In genomic region chr14:51605575-51605974, GRCh38 we compare ENCODE assay signal across 20 cellular contexts. TPM values are rescaled to one million over a fixed set of nuclear protein-coding genes. Genes with fewer than 3 reads are reported as not detected.
DNase-seq lines count a peak whose midpoint lies in the region; ATAC-seq and TF ChIP-seq lines count a peak whose summit lies in the region.
"Had no signal": no experiment of that assay in that cellular context is flagged by ENCODE, and none has a peak within 500 bp of the region (broad histone marks: within the 10 kb centered on the region; RNA-seq: fewer than 3 reads in every experiment).

No MANE protein-coding gene starts in this region.

- dilution Hi-C loops in IMR-90 (cut with HindIII; ENCODE audit: low sequenced_read_pairs, unreplicated experiment) = no loop called here

- H3K79me1 ChIP-seq in IMR-90 (ENCODE audit: low read depth in 1 of 2, low read length in 2 of 2) = peaks cover 8 to 44% of the 10 kb centered on the region in 2 experiments; a peak in 3 of 4 replicates
- peaks cover 2% of the 10 kb centered on the region for H3K79me1 ChIP-seq in mesenchymal stem cell (replicated peaks; ENCODE audit: low read length, poor library complexity, severe bottlenecking)

- no peaks in the 10 kb centered on the region for H4K20me1 ChIP-seq in IMR-90 (ENCODE audit: insufficient read depth, low read length)
- H4K20me1 ChIP-seq in SK-N-SH (ENCODE audit: insufficient read depth) = no peaks in the 10 kb centered on the region
- H4K20me1 ChIP-seq: BLaER1 treated with 17β-estradiol and CSF1 and Interleukin-3, amounts not matched to agents 10 nM and 100 nM had no signal

- H4K8ac ChIP-seq in IMR-90 (ENCODE audit: low read depth in 2 of 2, low read length in 2 of 2) (peak overlapping the region in 1 of 2 experiments; percentile 3; a peak in 1 of 4 replicates), mesenchymal stem cell (ENCODE audit: low read length) (no peak overlapping the region)

- intact Hi-C loops in IMR-90 (cut with micrococcal nuclease) (no loop called here), aorta (cut with DNase I) (no loop called here)

- no peak for TF ChIP-seq CTCF in AG10803 (conservative IDR thresholded peaks at IDR 0.05; ENCODE audit: low read length)
- TF ChIP-seq CTCF in IMR-90 (conservative IDR thresholded peaks at IDR 0.05; ENCODE audit: low read depth, low read length) = no peak
- no peak for TF ChIP-seq CTCF in SK-N-SH (IDR thresholded peaks at IDR 0.05)

- no peak overlapping the region for H3K4me3 ChIP-seq in AG10803 (ENCODE audit: low read length)
- H3K4me3 ChIP-seq in IMR-90 (ENCODE audit: insufficient read depth, low read depth, low read length) = no peak overlapping the region
- no peak overlapping the region for H3K4me3 ChIP-seq in mesenchymal stem cell (ENCODE audit: insufficient read depth in 1 of 2, low read depth in 1 of 2, low read length in 2 of 2)
- no peak overlapping the region for H3K4me3 ChIP-seq in aorta (ENCODE audit: low read length in 2 of 2)
- no peak overlapping the region for H3K4me3 ChIP-seq in effector memory CD4-positive, alpha-beta T cell (ENCODE audit: insufficient read depth, low read depth, low read length, poor library complexity, severe bottlenecking)
- H3K4me3 ChIP-seq in SK-N-SH (ENCODE audit: low read depth in 2 of 2, low read length in 1 of 2) = no peak overlapping the region
- H3K4me3 ChIP-seq: BLaER1 treated with 17β-estradiol and CSF1 and Interleukin-3, amounts not matched to agents 10 nM and 100 nM; GM12878; GM23338 had no signal

- H3K23ac ChIP-seq in IMR-90 (ENCODE audit: low read depth, low read length) (no peak overlapping the region), mesenchymal stem cell (ENCODE audit: low read length in 2 of 2) (no peak overlapping the region)

- no CpG with 5 or more reads among the region's 2 CpGs for WGBS in IMR-90 (ENCODE audit: extremely low coverage in 2 of 2, insufficient read length in 1 of 2), 2 experiments
- WGBS in mesenchymal stem cell = 89% methylated on average over 2 of the region's 2 CpGs
- WGBS in aorta, 2 donors = 89 to 92% methylated on average over 2 of the region's 2 CpGs
- 76% methylated on average over 2 of the region's 2 CpGs for WGBS in SK-N-SH (ENCODE audit: low lambda C conversion rate)

- H2AK9ac ChIP-seq in IMR-90 (replicated peaks; ENCODE audit: low read depth, low read length, poor library complexity) = no peak overlapping the region

- H2AK5ac ChIP-seq in IMR-90 (ENCODE audit: low read depth, low read length) (peak overlapping the region; percentile 65; the same call in 1 of the 2 replicates), mesenchymal stem cell (ENCODE audit: low read length, severe bottlenecking) (peak overlapping the region; percentile 70)

- H3K27ac ChIP-seq in IMR-90 (ENCODE audit: insufficient read depth, low read length) (no peak overlapping the region), mesenchymal stem cell (ENCODE audit: low read length, poor library complexity, severe bottlenecking) (no peak overlapping the region), aorta (ENCODE audit: low read depth in 1 of 2, low read length in 2 of 2) (no peak overlapping the region), SK-N-SH (ENCODE audit: low read depth in 2 of 2, low read length in 1 of 2) (peak overlapping the region in 1 of 2 experiments; percentile 89; a peak in 1 of 4 replicates)
- no peak overlapping the region for H3K27ac ChIP-seq in effector memory CD4-positive, alpha-beta T cell (ENCODE audit: insufficient read depth, low read length, poor library complexity, severe bottlenecking)
- H3K27ac ChIP-seq: 22Rv1; BLaER1 treated with 17β-estradiol and CSF1 and Interleukin-3, amounts not matched to agents 10 nM and 100 nM had no signal

- H3K4ac ChIP-seq in IMR-90 (ENCODE audit: low read depth, low read length) (peak overlapping the region; percentile 58), mesenchymal stem cell (ENCODE audit: low read depth in 1 of 2, low read length in 2 of 2) (peak overlapping the region in 1 of 2 experiments; percentile 67)

- no peak overlapping the region for H3K4me2 ChIP-seq in IMR-90 (ENCODE audit: low read depth, low read length)
- no peak overlapping the region for H3K4me2 ChIP-seq in mesenchymal stem cell (ENCODE audit: low read length, poor library complexity, severe bottlenecking)
- H3K4me2 ChIP-seq in SK-N-SH = no peak overlapping the region
- H3K4me2 ChIP-seq: BLaER1 treated with 17β-estradiol and CSF1 and Interleukin-3, amounts not matched to agents 10 nM and 100 nM; GM23338 had no signal

- POLR2A ChIA-PET in IMR-90 (lab: Charles Lee; ENCODE audit: unreplicated experiment) = no interaction called here
- POLR2A ChIA-PET in SK-N-SH (lab: Yijun Ruan, JAX) = no interaction called here

- H2BK5ac ChIP-seq in IMR-90 (ENCODE audit: low read depth, low read length, poor library complexity, severe bottlenecking) (no peak overlapping the region), mesenchymal stem cell (ENCODE audit: low read depth, low read length, poor library complexity, severe bottlenecking) (no peak overlapping the region)

- H3K79me2 ChIP-seq in SK-N-SH (ENCODE audit: insufficient read depth) = peaks cover 16% of the 10 kb centered on the region; the same call in 1 of the 2 replicates

- H4K5ac ChIP-seq in IMR-90 (ENCODE audit: low read depth, low read length) = peak overlapping the region; percentile 5; the same call in 1 of the 2 replicates

- peak overlapping the region in 1 of 2 experiments; percentile 71 for H2BK12ac ChIP-seq in mesenchymal stem cell (ENCODE audit: low read length in 2 of 2)

- H3K14ac ChIP-seq in IMR-90 (replicated peaks; ENCODE audit: low read depth, low read length) (0 out of 2 replicates have a peak overlapping the region, but pooled peaks have one; percentile 31), mesenchymal stem cell (ENCODE audit: low read length in 2 of 2) (no peak overlapping the region)

- H3K9me2 ChIP-seq in SK-N-SH = no peaks in the 10 kb centered on the region

- H4K91ac ChIP-seq in IMR-90 (ENCODE audit: insufficient read depth, low read depth, low read length) = peak overlapping the region; percentile 29
- no peak overlapping the region for H4K91ac ChIP-seq in mesenchymal stem cell (ENCODE audit: low read length)

- no peak for ATAC-seq in IMR-90 (ENCODE audit: low read depth)
- ATAC-seq in aorta (ENCODE audit: low FRiP score) = no peak
- ATAC-seq: GM12878, GM23338, HCT116 had no signal

- H3K9ac ChIP-seq in IMR-90 (ENCODE audit: low read depth, low read length) = no peak overlapping the region
- H3K9ac ChIP-seq in mesenchymal stem cell (ENCODE audit: low read length) = no peak overlapping the region
- no peak overlapping the region for H3K9ac ChIP-seq in SK-N-SH
- H3K9ac ChIP-seq: BLaER1 treated with 17β-estradiol and CSF1 and Interleukin-3, amounts not matched to agents 10 nM and 100 nM had no signal

- H3K18ac ChIP-seq in IMR-90 (ENCODE audit: low read depth, low read length) (peak overlapping the region; percentile 87; the same call in 1 of the 2 replicates), mesenchymal stem cell (ENCODE audit: low read depth in 1 of 2, low read length in 2 of 2) (peak overlapping the region in 1 of 2 experiments; percentile 48)

- H3K27me3 ChIP-seq in IMR-90 (ENCODE audit: control insufficient read depth, insufficient read depth, low read length) (no peaks in the 10 kb centered on the region), mesenchymal stem cell (ENCODE audit: control insufficient read depth in 1 of 2, insufficient read depth in 1 of 2, low read length in 2 of 2) (no peaks in the 10 kb centered on the region), aorta (ENCODE audit: control insufficient read depth in 1 of 2, insufficient read depth in 2 of 2, low read length in 1 of 2) (no peaks in the 10 kb centered on the region), SK-N-SH (ENCODE audit: insufficient read depth) (no peaks in the 10 kb centered on the region)
- H3K27me3 ChIP-seq in effector memory CD4-positive, alpha-beta T cell (replicated peaks; ENCODE audit: control insufficient read depth, insufficient read depth, low read length, poor library complexity, severe bottlenecking) = no peaks in the 10 kb centered on the region
- H3K27me3 ChIP-seq: BE2C; BLaER1 treated with 17β-estradiol and CSF1 and Interleukin-3, amounts not matched to agents 10 nM and 100 nM had no signal

- H2BK15ac ChIP-seq in IMR-90 (ENCODE audit: low read depth, low read length) (peak overlapping the region; percentile 33; the same call in 1 of the 3 replicates), mesenchymal stem cell (ENCODE audit: low read depth, poor library complexity, severe bottlenecking) (no peak overlapping the region)

- H2BK20ac ChIP-seq in IMR-90 (ENCODE audit: low read depth, low read length) = peak overlapping the region; percentile 44; the same call in 1 of the 2 replicates

- H2AFZ ChIP-seq in IMR-90 (replicated peaks; ENCODE audit: low read length, poor library complexity) = no peak overlapping the region
- no peak overlapping the region for H2AFZ ChIP-seq in mesenchymal stem cell (ENCODE audit: low read depth, low read length)
- no peak overlapping the region for H2AFZ ChIP-seq in SK-N-SH (ENCODE audit: low read depth)
- H2AFZ ChIP-seq: GM23338 had no signal

- H3K9me3 ChIP-seq in IMR-90 (ENCODE audit: control insufficient read depth, insufficient read depth, low read length) (no peaks in the 10 kb centered on the region), mesenchymal stem cell (ENCODE audit: control insufficient read depth, low read length) (no peaks in the 10 kb centered on the region), aorta (ENCODE audit: control insufficient read depth, low read length) (no peaks in the 10 kb centered on the region), SK-N-SH (no peaks in the 10 kb centered on the region)
- no peaks in the 10 kb centered on the region for H3K9me3 ChIP-seq in effector memory CD4-positive, alpha-beta T cell (ENCODE audit: control insufficient read depth, low read length)
- H3K9me3 ChIP-seq: BE2C; BLaER1 treated with 17β-estradiol and CSF1 and Interleukin-3, amounts not matched to agents 10 nM and 100 nM had no signal

- TF ChIP-seq RAD21 in IMR-90 (IDR thresholded peaks at IDR 0.05; ENCODE audit: low read length) (no peak), SK-N-SH (IDR thresholded peaks at IDR 0.05; ENCODE audit: low read length) (no peak)

- BruUV-seq in IMR-90 (replicated peaks; lab: Mats Ljungman, UMichigan) = no TSS peak

- peaks cover 55% of the 10 kb centered on the region for H3F3A ChIP-seq in SK-N-SH (replicated peaks; ENCODE audit: insufficient read depth)

- H2BK120ac ChIP-seq in IMR-90 (ENCODE audit: low read depth, low read length) (peak overlapping the region; percentile 68), mesenchymal stem cell (ENCODE audit: low read depth, low read length) (no peak overlapping the region)

- H3K4me1 ChIP-seq in IMR-90 (ENCODE audit: control insufficient read depth, insufficient read depth, low read length) (peaks cover 21% of the 10 kb centered on the region), mesenchymal stem cell (ENCODE audit: control insufficient read depth, insufficient read depth, low read depth, low read length) (peaks cover 10% of the 10 kb centered on the region), aorta (ENCODE audit: control insufficient read depth in 1 of 2, insufficient read depth in 2 of 2, low read length in 2 of 2) (no peaks in the 10 kb centered on the region), SK-N-SH (ENCODE audit: control insufficient read depth in 1 of 2, insufficient read depth in 2 of 2, low read depth in 1 of 2, low read length in 1 of 2) (peaks cover 9 to 37% of the 10 kb centered on the region in 2 experiments; a peak in 3 of 4 replicates)
- H3K4me1 ChIP-seq in effector memory CD4-positive, alpha-beta T cell (ENCODE audit: control insufficient read depth, insufficient read depth, low read length, poor library complexity, severe bottlenecking) = no peaks in the 10 kb centered on the region
- H3K4me1 ChIP-seq: BE2C; BLaER1 treated with 17β-estradiol and CSF1 and Interleukin-3, amounts not matched to agents 10 nM and 100 nM had no signal

- TF ChIP-seq EP300 in SK-N-SH (IDR thresholded peaks at IDR 0.05; ENCODE audit: borderline replicate concordance in 1 of 2, low read depth in 1 of 2, low read length in 1 of 2) = no peak

- in situ Hi-C loops in IMR-90 (cut with MboI; ENCODE audit: low sequenced_read_pairs) = no loop called here

- peaks cover 16% of the 10 kb centered on the region for H3K9me1 ChIP-seq in IMR-90 (ENCODE audit: insufficient read depth, low read length)

- DNase-seq in AG10803 (ENCODE audit: low read depth) = peak; percentile 16
- DNase-seq in ELR (ENCODE audit: low read depth) = peak; percentile 50
- no peak for DNase-seq in IMR-90
- DNase-seq in mesenchymal stem cell = no peak
- no peak for DNase-seq in aorta
- DNase-seq in Kasumi-1 (lab: John Stamatoyannopoulos, UW) = no peak
- DNase-seq in effector memory CD4-positive, alpha-beta T cell = no peak
- DNase-seq in SK-N-SH = no peak
- DNase-seq: AML-193; BE2C; CD4-positive, alpha-beta T cell; CD8-positive, alpha-beta memory T cell; DMS 273 treated with DMSO at 0.1 percent for 48 hours; GDM1; H9 had no signal

- no peak for TF ChIP-seq POLR2A in IMR-90 (IDR thresholded peaks at IDR 0.05; ENCODE audit: low read depth, low read length)

- CTCF ChIA-PET in IMR-90 (lab: Yijun Ruan, JAX) (no interaction called here), SK-N-SH (lab: Yijun Ruan, JAX) (no interaction called here)

- H3K56ac ChIP-seq in IMR-90 (ENCODE audit: extremely low read depth, insufficient read depth, low read length) = no peak overlapping the region

- H3K36me3 ChIP-seq in IMR-90 (ENCODE audit: control insufficient read depth, insufficient read depth, low read length) (no peaks in the 10 kb centered on the region), mesenchymal stem cell (ENCODE audit: control insufficient read depth in 1 of 2, insufficient read depth in 2 of 2, low read depth in 1 of 2, low read length in 2 of 2) (no peaks in the 10 kb centered on the region), aorta (ENCODE audit: control insufficient read depth in 1 of 2, insufficient read depth in 2 of 2, low read length in 1 of 2) (no peaks in the 10 kb centered on the region), SK-N-SH (replicated peaks in 1 of 2; ENCODE audit: control insufficient read depth in 1 of 2, insufficient read depth in 2 of 2, low read length in 1 of 2) (no peaks in the 10 kb centered on the region)
- no peaks in the 10 kb centered on the region for H3K36me3 ChIP-seq in effector memory CD4-positive, alpha-beta T cell (ENCODE audit: control insufficient read depth, insufficient read depth, low read length)
- H3K36me3 ChIP-seq: BE2C; BLaER1 treated with 17β-estradiol and CSF1 and Interleukin-3, amounts not matched to agents 10 nM and 100 nM had no signal

RNA-seq across cellular contexts. Expression of gene FRMD6, which starts 46.1 kb away (rescaled TPM):
- 620 and 682 TPM in 2 replicates for total RNA-seq in IMR-90 (2012; rRNA removed)
- 243 and 244 TPM in 2 replicates for polyA plus RNA-seq in IMR-90 (2012; rRNA removed)
- 129 and 270 TPM in 2 replicates for polyA plus RNA-seq in IMR-90 (2012; cell fraction: cytosol; rRNA removed)
- 287 and 382 TPM in 2 replicates for polyA plus RNA-seq in IMR-90 (2012; cell fraction: nucleus; rRNA removed; ENCODE audit: low replicate concordance)
- 92.4 TPM for polyA plus RNA-seq in mesenchymal stem cell (2013, experiment 1 of 2)
- 92.2 TPM for polyA plus RNA-seq in mesenchymal stem cell (2013, experiment 2 of 2)
- 10 to 100 TPM; 44.8 to 56.7 TPM for total RNA-seq in aorta
- 10 to 100 TPM; 10.3 to 11.0 TPM for polyA plus RNA-seq in aorta
- polyA plus RNA-seq in SK-N-SH (2012; rRNA removed) = 147 and 169 TPM in 2 replicates
- 125 and 136 TPM in 2 replicates for polyA plus RNA-seq in SK-N-SH (2012; cell fraction: cytosol; rRNA removed)
- 171 and 281 TPM in 2 replicates for polyA plus RNA-seq in SK-N-SH (2012; cell fraction: nucleus; rRNA removed)

Comparison
In these comparisons a context has a peak if more than half of its experiments do, and no peak if none do; other contexts are left out.
1. DNase-seq: peak in AG10803 (single experiment) and ELR (single experiment); none in IMR-90 (single experiment), mesenchymal stem cell (single experiment), aorta (0 of 2), Kasumi-1 (0 of 2), effector memory CD4-positive, alpha-beta T cell (0 of 3) and SK-N-SH (single experiment).
2. RNA of gene FRMD6, which starts 46.1 kb away (polyA plus RNA-seq): 129 to 382 TPM in IMR-90 and 125 to 281 TPM in SK-N-SH; 10.3 to 11.0 TPM in aorta; every median in the first group is over 10 times any median in the second.